27 cellular contexts compared by ENCODE assay signal in the genomic region with DNA sequence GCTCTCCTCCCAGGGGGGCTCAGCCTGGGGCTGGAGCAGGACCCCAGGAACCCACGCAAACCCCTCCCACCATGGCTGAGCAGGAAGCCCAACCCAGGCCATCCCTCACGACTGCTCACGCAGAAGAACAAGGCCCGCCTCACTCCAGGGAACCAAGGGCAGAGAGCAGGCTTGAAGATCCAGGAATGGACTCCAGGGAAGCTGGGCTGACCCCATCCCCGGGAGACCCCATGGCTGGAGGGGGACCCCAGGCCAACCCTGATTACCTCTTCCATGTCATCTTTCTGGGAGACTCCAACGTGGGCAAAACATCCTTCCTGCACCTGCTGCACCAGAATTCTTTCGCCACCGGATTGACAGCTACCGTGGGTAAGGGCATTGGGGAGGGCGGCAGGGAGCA. TPM values are rescaled to one million over a fixed set of nuclear protein-coding genes. Genes with fewer than 3 reads are reported as not detected.
"Had no signal": no experiment of that assay in that cellular context is flagged by ENCODE, and none has a peak within 500 bp of the region (broad histone marks: within the 10 kb centered on the region; RNA-seq: fewer than 3 reads in every experiment).

No MANE protein-coding gene starts in this region.

- H3K27me3 ChIP-seq: ascending aorta, body of pancreas had no signal

- H3K4me1 ChIP-seq: ascending aorta, body of pancreas, SJCRH30 had no signal

- H3K36me3 Mint-ChIP-seq: activated naive CD4-positive, alpha-beta T cell treated with anti-CD3 and anti-CD28 coated beads, Interleukin-2, amount 10 ng/mL, durations not matched to agents 7 days and 5 days; activated naive CD8-positive, alpha-beta T cell treated with anti-CD3 and anti-CD28 coated beads, Interleukin-2, amount 10 ng/mL, durations not matched to agents 7 days and 5 days had no signal

- H3K27ac ChIP-seq: ascending aorta, body of pancreas, KMS-11, SJCRH30, VCaP had no signal

- H3K36me3 ChIP-seq: ascending aorta, SJCRH30 had no signal

- H3K9me3 ChIP-seq: ascending aorta, body of pancreas, SJCRH30, SK-N-SH had no signal

- H3K4me3 Mint-ChIP-seq: activated CD4-positive, alpha-beta memory T cell treated with anti-CD3 and anti-CD28 coated beads, Interleukin-2, amount 10 ng/mL, durations not matched to agents 7 days and 5 days; activated CD4-positive, alpha-beta T cell treated with anti-CD3 and anti-CD28 coated beads, Interleukin-2, amount 10 ng/mL, durations not matched to agents 7 days and 5 days; activated naive CD4-positive, alpha-beta T cell treated with anti-CD3 and anti-CD28 coated beads, Interleukin-2, amount 10 ng/mL, durations not matched to agents 7 days and 5 days; activated naive CD8-positive, alpha-beta T cell treated with anti-CD3 and anti-CD28 coated beads, Interleukin-2, amount 10 ng/mL, durations not matched to agents 7 days and 5 days had no signal

- H3K9me3 Mint-ChIP-seq: activated CD4-positive, alpha-beta memory T cell treated with anti-CD3 and anti-CD28 coated beads, Interleukin-2, amount 10 ng/mL, durations not matched to agents 7 days and 5 days; activated CD4-positive, alpha-beta T cell treated with anti-CD3 and anti-CD28 coated beads, Interleukin-2, amount 10 ng/mL, durations not matched to agents 7 days and 5 days; activated naive CD4-positive, alpha-beta T cell treated with anti-CD3 and anti-CD28 coated beads, Interleukin-2, amount 10 ng/mL, durations not matched to agents 7 days and 5 days; activated naive CD8-positive, alpha-beta T cell treated with anti-CD3 and anti-CD28 coated beads, Interleukin-2, amount 10 ng/mL, durations not matched to agents 7 days and 5 days; activated T-helper 2 cell treated with anti-CD3 and anti-CD28 coated beads, Interferon-gamma antibody, Interleukin-2, Interleukin-4, amounts not matched to agents 10 μg/mL and 5 μg/mL and 100 μg/mL, durations not matched to agents 14 hours and 24 hours and 36 hours had no signal

- H3K4me2 ChIP-seq: KMS-11, SK-N-SH had no signal

- ATAC-seq: body of pancreas, Right ventricle myocardium inferior had no signal

- DNase-seq: activated CD4-positive, alpha-beta memory T cell treated with anti-CD3 and anti-CD28 coated beads, Interleukin-2, amount 10 ng/mL, durations not matched to agents 7 days and 5 days; activated CD4-positive, alpha-beta T cell treated with anti-CD3 and anti-CD28 coated beads, Interleukin-2, amount 10 ng/mL, durations not matched to agents 7 days and 5 days; activated CD4-positive, CD25-positive, alpha-beta regulatory T cell; activated gamma-delta T cell treated with Interleukin-2 at 50 U/mL for 16 hours; activated naive CD4-positive, alpha-beta T cell treated with anti-CD3 and anti-CD28 coated beads, Interleukin-2, amount 10 ng/mL, durations not matched to agents 7 days and 5 days; activated naive CD8-positive, alpha-beta T cell treated with anti-CD3 and anti-CD28 coated beads, Interleukin-2, amount 10 ng/mL, durations not matched to agents 7 days and 5 days; activated T-cell treated with anti-CD3 and anti-CD28 coated beads for 4 hours; activated T-cell treated with anti-CD3 and anti-CD28 coated beads, Interleukin-2, amount 50 U/mL, for 48 hours; body of pancreas; NCI-H1092 treated with DMSO at 0.1 percent for 48 hours; NCI-H1417 treated with DMSO at 0.1 percent for 48 hours; NCI-H1694; NCI-H2029; NCI-H345; NCI-H510A; NCI-H526 treated with DMSO at 0.1 percent for 48 hours; NCI-H82; SJCRH30; SK-N-SH; T-helper 1 cell had no signal

- H3K27ac Mint-ChIP-seq: activated CD4-positive, alpha-beta memory T cell treated with anti-CD3 and anti-CD28 coated beads, Interleukin-2, amount 10 ng/mL, durations not matched to agents 7 days and 5 days; activated CD4-positive, alpha-beta T cell treated with anti-CD3 and anti-CD28 coated beads, Interleukin-2, amount 10 ng/mL, durations not matched to agents 7 days and 5 days; activated naive CD4-positive, alpha-beta T cell treated with anti-CD3 and anti-CD28 coated beads, Interleukin-2, amount 10 ng/mL, durations not matched to agents 7 days and 5 days; activated naive CD8-positive, alpha-beta T cell treated with anti-CD3 and anti-CD28 coated beads, Interleukin-2, amount 10 ng/mL, durations not matched to agents 7 days and 5 days; activated T-helper 2 cell treated with anti-CD3 and anti-CD28 coated beads, Interferon-gamma antibody, Interleukin-2, Interleukin-4, amounts not matched to agents 10 μg/mL and 5 μg/mL and 100 μg/mL, durations not matched to agents 14 hours and 24 hours and 36 hours had no signal

- H3K27me3 Mint-ChIP-seq: activated CD4-positive, alpha-beta T cell treated with anti-CD3 and anti-CD28 coated beads, Interleukin-2, amount 10 ng/mL, durations not matched to agents 7 days and 5 days; activated naive CD8-positive, alpha-beta T cell treated with anti-CD3 and anti-CD28 coated beads, Interleukin-2, amount 10 ng/mL, durations not matched to agents 7 days and 5 days had no signal

- H3K4me3 ChIP-seq: ascending aorta, body of pancreas, SJCRH30 had no signal

RNA-seq across cellular contexts. Expression of gene RAB44, which starts 24.7 kb away (rescaled TPM):
- total RNA-seq: activated CD8-positive, alpha-beta memory T cell treated with anti-CD3 and anti-CD28 coated beads for 36 hours; activated naive CD8-positive, alpha-beta T cell treated with anti-CD3 and anti-CD28 coated beads, Interleukin-2, amount 10 ng/mL, durations not matched to agents 7 days and 5 days; activated T-helper 2 cell treated with anti-CD3 and anti-CD28 coated beads, Interferon-gamma antibody, Interleukin-2, Interleukin-4, amounts not matched to agents 10 μg/mL and 5 μg/mL and 100 μg/mL, durations not matched to agents 14 hours and 24 hours and 36 hours; RPMI7951; SJCRH30 had no signal
